Comparison of ENCODE assay signal across 8 cellular contexts in genomic region chr3:197750396-197750831, GRCh38. TPM values are rescaled to one million over a fixed set of nuclear protein-coding genes. Genes with fewer than 3 reads are reported as not detected.
A peak's percentile ranks its signal among the peaks of the same experiment; 100 is the strongest.
DNase-seq lines count a peak whose midpoint lies in the region; ATAC-seq and TF ChIP-seq lines count a peak whose summit lies in the region.

No MANE protein-coding gene starts in this region.

- DNase-seq in CD4-positive, alpha-beta T cell, result peak; percentile 34 to 58 (median 49)
- DNase-seq in HL-60 (ENCODE audit: low read depth in 1 of 2, low spot score in 1 of 2) (peak; percentile 22 to 71), SIG-M5 treated with dmso at 0.1 percent for 504 hours (lab: John Stamatoyannopoulos, UW; ENCODE audit: unreplicated experiment) (peak; percentile 78), glomerular visceral epithelial cell (ENCODE audit: extremely low spot score) (peak; percentile 58), nucleus accumbens (lab: John Stamatoyannopoulos, UW) (peak in 43 of 56 donors; percentile 9 to 73 (median 47)), tibial artery (peak; percentile 75 to 79)

- peak overlapping the region; percentile 94 for H3K4me3 Mint-ChIP-seq in CD4-positive, alpha-beta T cell
- peak overlapping the region; percentile 97 for H3K4me3 Mint-ChIP-seq in activated naive CD4-positive, alpha-beta T cell treated with anti-CD3 and anti-CD28 coated beads, Interleukin-2, amount 50 U/mL, for 24 hours

- ATAC-seq in CD4-positive, alpha-beta T cell (ENCODE audit: poor library complexity), result peak; percentile 33
- ATAC-seq in GM19452 (IDR thresholded peaks at IDR 0.05; ENCODE audit: unreplicated experiment), result peak; percentile 55

- no peaks in the 10 kb centered on the region for H3K27me3 ChIP-seq in CD4-positive, alpha-beta T cell (ENCODE audit: control insufficient read depth, insufficient read depth, low read length)
- H3K27me3 ChIP-seq in HL-60 (ENCODE audit: insufficient read depth, poor library complexity, severe bottlenecking) (no peaks in the 10 kb centered on the region), tibial artery (no peaks in the 10 kb centered on the region)

- H3K27ac ChIP-seq in CD4-positive, alpha-beta T cell (ENCODE audit: low read depth, low read length), result peak overlapping the region; percentile 82
- H3K27ac ChIP-seq in HL-60 (replicated peaks), result peak overlapping the region; percentile 67
- peak overlapping the region; percentile 92 to 99 for H3K27ac ChIP-seq in tibial artery

- no peaks in the 10 kb centered on the region for H3K27me3 Mint-ChIP-seq in CD4-positive, alpha-beta T cell
- H3K27me3 Mint-ChIP-seq in activated naive CD4-positive, alpha-beta T cell treated with anti-CD3 and anti-CD28 coated beads, Interleukin-2, amount 50 U/mL, for 24 hours, result no peaks in the 10 kb centered on the region

- no peaks in the 10 kb centered on the region for H3K36me3 ChIP-seq in tibial artery

- peak overlapping the region; percentile 96 for H3K27ac Mint-ChIP-seq in CD4-positive, alpha-beta T cell
- H3K27ac Mint-ChIP-seq in activated naive CD4-positive, alpha-beta T cell treated with anti-CD3 and anti-CD28 coated beads, Interleukin-2, amount 50 U/mL, for 24 hours, result peak overlapping the region; percentile 94

- POLR2A ChIA-PET in CD4-positive, alpha-beta T cell (lab: Charles Lee), result interaction anchor here (0.9 to 2.4 kb wide), 4 partner anchors 11 to 40 kb away, joined by 3 to 28 read pairs (median 12); partner anchors contain the start of genes LRCH3 and RUBCN

- H3K9me3 ChIP-seq in CD4-positive, alpha-beta T cell (ENCODE audit: control insufficient read depth, low read length), result no peaks in the 10 kb centered on the region
- H3K9me3 ChIP-seq in tibial artery, result no peaks in the 10 kb centered on the region

- H3K9me3 Mint-ChIP-seq in CD4-positive, alpha-beta T cell, result no peaks in the 10 kb centered on the region
- H3K9me3 Mint-ChIP-seq in activated naive CD4-positive, alpha-beta T cell treated with anti-CD3 and anti-CD28 coated beads, Interleukin-2, amount 50 U/mL, for 24 hours, result no peaks in the 10 kb centered on the region

- peak; percentile 36 for TF ChIP-seq CTCF in CD4-positive, alpha-beta T cell (IDR thresholded peaks at IDR 0.05)
- no peak for TF ChIP-seq CTCF in HL-60 (IDR thresholded peaks at IDR 0.05; ENCODE audit: insufficient read depth, low read length)
- TF ChIP-seq CTCF in tibial artery (IDR thresholded peaks at IDR 0.05), result peak in 1 of 2 experiments; percentile 11

- H3K36me3 Mint-ChIP-seq in CD4-positive, alpha-beta T cell (ENCODE audit: low read depth), result peaks cover 18% of the 10 kb centered on the region
- no peaks in the 10 kb centered on the region for H3K36me3 Mint-ChIP-seq in activated naive CD4-positive, alpha-beta T cell treated with anti-CD3 and anti-CD28 coated beads, Interleukin-2, amount 50 U/mL, for 24 hours

- H3K4me1 Mint-ChIP-seq in CD4-positive, alpha-beta T cell (ENCODE audit: low read depth), result peaks cover 56% of the 10 kb centered on the region
- H3K4me1 Mint-ChIP-seq in activated naive CD4-positive, alpha-beta T cell treated with anti-CD3 and anti-CD28 coated beads, Interleukin-2, amount 50 U/mL, for 24 hours, result peaks cover 55% of the 10 kb centered on the region

- peaks cover 0 to 31% (median 17%) of the 10 kb centered on the region in 4 donors for H3K4me1 ChIP-seq in tibial artery

- H3K4me3 ChIP-seq in HL-60 (replicated peaks; ENCODE audit: insufficient read depth, low read length), result peak overlapping the region; percentile 67
- peak overlapping the region; percentile 76 to 94 for H3K4me3 ChIP-seq in tibial artery

- intact Hi-C loops in CD4-positive, alpha-beta T cell (cut with DNase I, micrococcal nuclease), result loop anchor here (1.0 to 5.0 kb wide), 5 partner anchors 14 to 193 kb away; partner anchors contain the start of genes BDH1 (in 1 of the 2), LRCH3 (in 1 of the 2) and RUBCN (in 1 of the 2)
- intact Hi-C loops in tibial artery (cut with DNase I; ENCODE audit: low total_unique reads), result loop anchor here (5.0 to 10.0 kb wide), 2 partner anchors 38 to 54 kb away; no protein-coding TSS in a partner anchor

- CTCF ChIA-PET in CD4-positive, alpha-beta T cell (lab: Charles Lee), result interaction anchor here (1.3 kb wide), 1 partner anchor 37 kb away, joined by 3 read pairs; no protein-coding TSS in a partner anchor

RNA-seq across cellular contexts. Expression of gene FYTTD1, which starts 0.7 kb away (rescaled TPM):
- 10 to 100 TPM; 75.8 to 78.2 TPM for total RNA-seq in CD4-positive, alpha-beta T cell

RNA-seq across cellular contexts. Expression of gene RUBCN, which starts 13.7 kb away (rescaled TPM):
- 10 to 100 TPM; 35.3 to 38.9 TPM for total RNA-seq in CD4-positive, alpha-beta T cell

RNA-seq across cellular contexts. Expression of gene LRCH3, which starts 40.6 kb away (rescaled TPM):
- total RNA-seq in CD4-positive, alpha-beta T cell, result 10 to 100 TPM; 31.5 to 37.6 TPM

Comparison
In these comparisons a context has a peak if more than half of its experiments do, and no peak if none do; other contexts are left out.
1. Peak in every context shown above with its lines: DNase-seq, ATAC-seq, H3K4me3 ChIP-seq and H3K27ac ChIP-seq.